In the genomic region with DNA sequence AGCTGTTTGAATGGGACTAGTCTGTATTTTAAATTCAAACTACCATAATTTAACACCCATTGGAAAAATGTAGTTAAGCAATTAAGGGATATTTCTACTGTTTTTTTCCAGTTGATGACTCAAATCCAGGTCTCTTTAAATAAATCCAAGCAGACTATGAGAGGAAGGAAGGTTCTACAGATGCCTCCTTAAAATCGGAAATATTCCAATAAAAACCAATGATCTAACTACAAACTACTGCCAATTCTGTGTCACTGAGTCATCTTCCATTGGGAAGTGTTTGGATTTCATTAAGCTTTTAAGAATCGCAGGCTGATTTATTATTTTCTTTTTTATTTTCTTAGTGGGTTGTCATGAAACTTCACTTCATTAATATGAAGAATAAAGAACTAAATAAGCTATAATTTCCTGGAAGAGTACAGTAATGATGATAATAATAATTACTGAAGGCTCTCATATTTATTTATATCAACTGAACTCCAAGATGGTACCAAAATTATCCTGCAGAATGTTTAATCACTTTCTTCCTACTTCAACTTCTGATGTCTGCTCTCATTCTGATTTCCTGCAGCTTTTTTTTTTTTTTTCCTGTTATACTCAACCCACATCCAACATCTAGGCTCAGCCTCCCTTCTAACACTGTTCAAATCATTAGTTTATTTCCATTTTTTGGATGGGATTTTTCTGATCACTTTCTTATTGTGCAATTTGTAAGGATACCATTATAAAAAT, we compare ENCODE assay signal across 25 cellular contexts.
A peak's percentile ranks its signal among the peaks of the same experiment; 100 is the strongest.
DNase-seq lines count a peak whose midpoint lies in the region; FAIRE-seq and TF ChIP-seq lines count a peak whose summit lies in the region.
"Had no signal": no experiment of that assay in that cellular context is flagged by ENCODE, and none has a peak within 500 bp of the region (broad histone marks: within the 10 kb centered on the region; RNA-seq: fewer than 3 reads in every experiment).

No MANE protein-coding gene starts in this region.

- no peak overlapping the region for H3K27ac Mint-ChIP-seq in activated CD4-positive, alpha-beta T cell treated with anti-CD3 and anti-CD28 coated beads, Interleukin-2, amount 10 ng/mL, durations not matched to agents 24 days and 14 days
- H3K27ac Mint-ChIP-seq: activated naive CD8-positive, alpha-beta T cell treated with anti-CD3 and anti-CD28 coated beads, Interleukin-2, amount 10 ng/mL, durations not matched to agents 7 days and 5 days; activated T-helper 1 cell treated with anti-CD3 and anti-CD28 coated beads, Interleukin-12 subunit alpha, Interleukin-12 subunit beta, Interleukin-2, Interleukin-4 antibody, amounts not matched to agents 30 ng/mL and 10 ng/mL and 1 ng/mL, durations not matched to agents 14 hours and 24 hours and 36 hours; CD8-positive, alpha-beta memory T cell had no signal

- no peak overlapping the region for H2AFZ ChIP-seq in endothelial cell of umbilical vein (ENCODE audit: low read depth, low read length)
- H2AFZ ChIP-seq: PC-9 had no signal

- TF ChIP-seq CTCF in AG10803 (conservative IDR thresholded peaks at IDR 0.05; ENCODE audit: low read length) (no peak), endothelial cell of umbilical vein (IDR thresholded peaks at IDR 0.05; ENCODE audit: extremely low read depth in 1 of 2, insufficient read depth in 1 of 2, low read depth in 1 of 2, low read length in 2 of 2) (no peak), testis (IDR thresholded peaks at IDR 0.05) (no peak)

- no peaks in the 10 kb centered on the region for H3K36me3 Mint-ChIP-seq in activated CD4-positive, alpha-beta T cell treated with anti-CD3 and anti-CD28 coated beads, Interleukin-2, amount 10 ng/mL, durations not matched to agents 24 days and 14 days (ENCODE audit: low read depth)
- H3K36me3 Mint-ChIP-seq: activated naive CD8-positive, alpha-beta T cell treated with anti-CD3 and anti-CD28 coated beads, Interleukin-2, amount 10 ng/mL, durations not matched to agents 7 days and 5 days; CD8-positive, alpha-beta memory T cell had no signal

- POLR2A ChIA-PET in endothelial cell of umbilical vein (lab: Charles Lee), result interaction anchor here (0.9 to 1.6 kb wide), 4 partner anchors 61 to 166 kb away, joined by 3 to 8 read pairs (median 4); no protein-coding TSS in a partner anchor

- no peaks in the 10 kb centered on the region for H4K20me1 ChIP-seq in endothelial cell of umbilical vein (replicated peaks; ENCODE audit: control insufficient read depth, extremely low read depth, insufficient read depth, low read length)

- H3K79me2 ChIP-seq in endothelial cell of umbilical vein (ENCODE audit: control insufficient read depth, insufficient read depth, low read length), result no peaks in the 10 kb centered on the region

- TSS peak; percentile 62 for BruUV-seq in endothelial cell of umbilical vein (replicated peaks; lab: Mats Ljungman, UMichigan)

- H3K4me1 ChIP-seq in endothelial cell of umbilical vein (ENCODE audit: control insufficient read depth, extremely low read depth, insufficient read depth, low read length) (peaks cover 24% of the 10 kb centered on the region), testis (no peaks in the 10 kb centered on the region)

- H3K27ac ChIP-seq in endothelial cell of umbilical vein (ENCODE audit: insufficient read depth, low read depth, low read length) (peak overlapping the region; percentile 85), testis (no peak overlapping the region)
- H3K27ac ChIP-seq: PC-9, SK-N-MC had no signal

- H3K4me3 ChIP-seq in AG10803 (ENCODE audit: low read length), result no peak overlapping the region
- peak overlapping the region in 1 of 3 experiments; percentile 19 for H3K4me3 ChIP-seq in endothelial cell of umbilical vein (replicated peaks in 1 of 3; ENCODE audit: insufficient read depth in 1 of 3, low read depth in 1 of 3, low read length in 3 of 3)
- H3K4me3 ChIP-seq in testis, result no peak overlapping the region
- H3K4me3 ChIP-seq: PC-9, SK-N-MC had no signal

- DNase-seq in AG10803 (ENCODE audit: low read depth) (peak; percentile 85), LHCN-M2 (ENCODE audit: low read depth) (peak; percentile 28), endothelial cell of umbilical vein (ENCODE audit: low read depth, low spot score) (peak; percentile 97), iris pigment epithelial cell (ENCODE audit: low read depth) (peak; percentile 41), frontal cortex (ENCODE audit: low spot score in 2 of 2) (no peak), testis (no peak), NCI-H2227 (lab: John Stamatoyannopoulos, UW; ENCODE audit: unreplicated experiment) (no peak)
- no peak for DNase-seq in activated CD4-positive, alpha-beta T cell treated with anti-CD3 and anti-CD28 coated beads, Interleukin-2, amount 10 ng/mL, durations not matched to agents 24 days and 14 days
- DNase-seq: ACHN; activated naive CD8-positive, alpha-beta T cell treated with anti-CD3 and anti-CD28 coated beads, Interleukin-2, amount 10 ng/mL, durations not matched to agents 7 days and 5 days; CD8-positive, alpha-beta memory T cell; central memory CD4-positive, alpha-beta T cell; effector CD8-positive, alpha-beta T cell; KBM-7; left cardiac atrium; NCI-H1092 treated with DMSO at 0.1 percent for 48 hours; NCI-H2171; NCI-H774; retina; stimulated activated naive CD4-positive, alpha-beta T cell treated with Interleukin-2 at 50 U/mL for 16 hours; T-helper 9 cell; trophoblast cell had no signal

- intact Hi-C loops in endothelial cell of umbilical vein (cut with micrococcal nuclease) (loop anchor here (1.0 to 5.0 kb wide), 9 partner anchors 17 to 319 kb away; partner anchors contain the start of gene FN1), testis (cut with DNase I; ENCODE audit: low total_unique reads) (no loop called here)
- intact Hi-C loops in activated CD4-positive, alpha-beta T cell treated with anti-CD3 and anti-CD28 coated beads, Interleukin-2, amount 10 ng/mL, durations not matched to agents 24 days and 14 days (cut with micrococcal nuclease), result no loop called here

- no peaks in the 10 kb centered on the region for H3K9me3 Mint-ChIP-seq in activated CD4-positive, alpha-beta T cell treated with anti-CD3 and anti-CD28 coated beads, Interleukin-2, amount 10 ng/mL, durations not matched to agents 24 days and 14 days
- H3K9me3 Mint-ChIP-seq: activated T-helper 1 cell treated with anti-CD3 and anti-CD28 coated beads, Interleukin-12 subunit alpha, Interleukin-12 subunit beta, Interleukin-2, Interleukin-4 antibody, amounts not matched to agents 30 ng/mL and 10 ng/mL and 1 ng/mL, durations not matched to agents 14 hours and 24 hours and 36 hours had no signal

- H3K36me3 ChIP-seq in endothelial cell of umbilical vein (ENCODE audit: control insufficient read depth in 2 of 2, extremely low read depth in 1 of 2, insufficient read depth in 2 of 2, low read length in 2 of 2), result no peaks in the 10 kb centered on the region
- no peaks in the 10 kb centered on the region for H3K36me3 ChIP-seq in testis (ENCODE audit: low read depth, missing control alignments)

- TF ChIP-seq POLR2A in endothelial cell of umbilical vein (IDR thresholded peaks at IDR 0.05; ENCODE audit: low read depth, low read length) (peak; percentile 62), testis (IDR thresholded peaks at IDR 0.05) (no peak)

- CTCF ChIA-PET in endothelial cell of umbilical vein (lab: Charles Lee), result interaction anchor here (0.7 to 3.4 kb wide), 12 partner anchors 11 to 329 kb away, joined by 3 to 16 read pairs (median 4); no protein-coding TSS in a partner anchor

- H3K9ac ChIP-seq in endothelial cell of umbilical vein (replicated peaks; ENCODE audit: extremely low read depth, insufficient read depth, low read length), result peak overlapping the region; percentile 39

- 73 to 75% methylated on average over 2 of the region's 2 CpGs for WGBS in testis, 2 donors

- FAIRE-seq in endothelial cell of umbilical vein (lab: Jason Lieb, UNC) (peak; percentile 93), frontal cortex (lab: Jason Lieb, UNC) (no peak)

- dilution Hi-C loops in endothelial cell of umbilical vein (cut with MboI; ENCODE audit: extremely low pct_ligation_motif_present, low sequenced_read_pairs), result no loop called here

- H3K9me3 ChIP-seq in endothelial cell of umbilical vein (replicated peaks; ENCODE audit: control insufficient read depth, insufficient read depth, low read length) (no peaks in the 10 kb centered on the region), testis (no peaks in the 10 kb centered on the region)

- no peaks in the 10 kb centered on the region for H3K27me3 Mint-ChIP-seq in activated CD4-positive, alpha-beta T cell treated with anti-CD3 and anti-CD28 coated beads, Interleukin-2, amount 10 ng/mL, durations not matched to agents 24 days and 14 days

- H3K9me1 ChIP-seq in endothelial cell of umbilical vein (replicated peaks; ENCODE audit: control insufficient read depth, extremely low read depth, insufficient read depth, low read length), result no peaks in the 10 kb centered on the region

- H3K4me1 Mint-ChIP-seq in activated CD4-positive, alpha-beta T cell treated with anti-CD3 and anti-CD28 coated beads, Interleukin-2, amount 10 ng/mL, durations not matched to agents 24 days and 14 days, result no peaks in the 10 kb centered on the region
- H3K4me1 Mint-ChIP-seq: activated naive CD8-positive, alpha-beta T cell treated with anti-CD3 and anti-CD28 coated beads, Interleukin-2, amount 10 ng/mL, durations not matched to agents 7 days and 5 days; CD8-positive, alpha-beta memory T cell had no signal

- H3K4me3 Mint-ChIP-seq in activated CD4-positive, alpha-beta T cell treated with anti-CD3 and anti-CD28 coated beads, Interleukin-2, amount 10 ng/mL, durations not matched to agents 24 days and 14 days, result no peak overlapping the region
- H3K4me3 Mint-ChIP-seq: activated naive CD8-positive, alpha-beta T cell treated with anti-CD3 and anti-CD28 coated beads, Interleukin-2, amount 10 ng/mL, durations not matched to agents 7 days and 5 days; activated T-helper 1 cell treated with anti-CD3 and anti-CD28 coated beads, Interleukin-12 subunit alpha, Interleukin-12 subunit beta, Interleukin-2, Interleukin-4 antibody, amounts not matched to agents 30 ng/mL and 10 ng/mL and 1 ng/mL, durations not matched to agents 14 hours and 24 hours and 36 hours; CD8-positive, alpha-beta memory T cell had no signal

- H3K4me2 ChIP-seq in endothelial cell of umbilical vein (ENCODE audit: insufficient read depth, low read length), result peak overlapping the region; percentile 84
- H3K4me2 ChIP-seq: PC-9 had no signal

- H3K27me3 ChIP-seq in endothelial cell of umbilical vein (ENCODE audit: control insufficient read depth in 2 of 2, insufficient read depth in 2 of 2, low read length in 2 of 2), result no peaks in the 10 kb centered on the region
- no peaks in the 10 kb centered on the region for H3K27me3 ChIP-seq in testis

TF ChIP-seq in endothelial cell of umbilical vein, 7 proteins besides CTCF, POLR2A, EP300 and RAD21:
- TF ChIP-seq FOS (IDR thresholded peaks at IDR 0.05; ENCODE audit: borderline replicate concordance, insufficient read depth, low read length) (peak; percentile 95), MYC (IDR thresholded peaks at IDR 0.05; ENCODE audit: low read depth, low read length) (no peak), POLR2AphosphoS5 (IDR thresholded peaks at IDR 0.05; ENCODE audit: insufficient read depth, low read depth, low read length) (peak; percentile 37), JUN (IDR thresholded peaks at IDR 0.05; ENCODE audit: borderline replicate concordance, insufficient read depth, insufficient read length, low read depth) (peak; percentile 93)

Comparison
In these comparisons a context has a peak if more than half of its experiments do, and no peak if none do; other contexts are left out.
1. DNase-seq: peak in AG10803 (single experiment), LHCN-M2 (single experiment), endothelial cell of umbilical vein (single experiment) and iris pigment epithelial cell (single experiment); none in activated CD4-positive, alpha-beta T cell treated with anti-CD3 and anti-CD28 coated beads, Interleukin-2, amount 10 ng/mL, durations not matched to agents 24 days and 14 days (single experiment), frontal cortex (0 of 2), testis (single experiment) and NCI-H2227 (single experiment).